ENCODE assay signal across 8 cellular contexts in the genomic region with DNA sequence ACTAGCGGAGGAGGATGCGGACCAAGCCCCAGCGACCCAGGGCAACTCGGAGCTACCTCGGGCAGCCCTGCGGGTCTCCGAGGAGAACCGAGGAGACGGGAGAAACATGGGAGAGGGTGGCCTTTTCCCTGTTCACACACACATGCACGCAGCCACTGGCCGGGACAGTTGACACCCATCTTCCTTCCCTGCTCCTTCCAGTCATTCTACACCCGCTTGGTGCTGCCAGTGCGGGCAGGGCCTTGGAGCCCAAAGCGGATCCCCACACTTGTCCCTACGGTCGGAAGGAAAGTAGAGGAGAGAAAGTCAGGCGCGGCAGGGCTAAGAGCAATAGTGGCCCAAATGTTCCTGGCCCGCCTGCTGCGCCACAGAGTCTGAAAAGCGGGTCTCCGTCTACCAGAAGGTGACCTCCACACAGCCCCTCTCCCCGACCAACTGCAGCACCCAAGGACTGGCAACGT. TPM values are rescaled to one million over a fixed set of nuclear protein-coding genes. Genes with fewer than 3 reads are reported as not detected.
A peak's percentile ranks its signal among the peaks of the same experiment; 100 is the strongest.
DNase-seq lines count a peak whose midpoint lies in the region; ATAC-seq and TF ChIP-seq lines count a peak whose summit lies in the region.

No MANE protein-coding gene starts in this region.

- H3K27me3 ChIP-seq in Peyer's patch = no peaks in the 10 kb centered on the region
- H3K27me3 ChIP-seq in ectodermal cell (ENCODE audit: control insufficient read depth, insufficient read depth, low read length, poor library complexity, severe bottlenecking) = peaks cover 22% of the 10 kb centered on the region

- H3K27ac ChIP-seq in Peyer's patch (peak overlapping the region; percentile 86 to 99 (median 96)), ectodermal cell (ENCODE audit: insufficient read depth, low read depth, low read length, poor library complexity, severe bottlenecking) (peak overlapping the region; percentile 84)

- no peaks in the 10 kb centered on the region for H3K36me3 ChIP-seq in Peyer's patch
- H3K36me3 ChIP-seq in ectodermal cell (ENCODE audit: control insufficient read depth, insufficient read depth, low read length) = no peaks in the 10 kb centered on the region

- peaks cover 0 to 22% (median 0%) of the 10 kb centered on the region in 4 donors for H3K4me1 ChIP-seq in Peyer's patch
- peaks cover 14% of the 10 kb centered on the region for H3K4me1 ChIP-seq in ectodermal cell (ENCODE audit: control insufficient read depth, insufficient read depth, low read length)

- H3K9me3 ChIP-seq in Peyer's patch (no peaks in the 10 kb centered on the region), ectodermal cell (ENCODE audit: control insufficient read depth, low read length) (no peaks in the 10 kb centered on the region)

- H3K4me3 ChIP-seq in Peyer's patch = peak overlapping the region; percentile 66 to 98 (median 94)
- peak overlapping the region; percentile 74 for H3K4me3 ChIP-seq in ectodermal cell (ENCODE audit: insufficient read depth, low read depth, low read length)

- 3 to 5% methylated on average over 23 to 24 of the region's 24 CpGs for WGBS in ectodermal cell, 2 experiments

- no peak for TF ChIP-seq POLR2A in Peyer's patch (IDR thresholded peaks at IDR 0.05)

- ATAC-seq in HG03565 (IDR thresholded peaks at IDR 0.05; ENCODE audit: unreplicated experiment) = no peak
- ATAC-seq in GM18519 (IDR thresholded peaks at IDR 0.05; ENCODE audit: low FRiP score, unreplicated experiment) = no peak
- no peak for ATAC-seq in HG03442 (IDR thresholded peaks at IDR 0.05; ENCODE audit: unreplicated experiment)

- peak; percentile 22 for DNase-seq in NCI-H1105 treated with DMSO at 0.1 percent for 48 hours (lab: John Stamatoyannopoulos, UW)
- no peak for DNase-seq in NCI-H1105 (lab: John Stamatoyannopoulos, UW)
- DNase-seq in Peyer's patch = no peak
- DNase-seq in mucosa of gallbladder (ENCODE audit: low spot score) = peak; percentile 20

- no peak for TF ChIP-seq CTCF in Peyer's patch (IDR thresholded peaks at IDR 0.05)

RNA-seq across cellular contexts. Expression of a gene that starts 1.1 kb away (rescaled TPM):
- 10 to 100 TPM; 19.0 to 39.6 (median 20.3) TPM for total RNA-seq in Peyer's patch
- 32.8 TPM for polyA plus RNA-seq in ectodermal cell (2013, experiment 1 of 4)
- polyA plus RNA-seq in ectodermal cell (2013, experiment 2 of 4) = 35.5 TPM
- polyA plus RNA-seq in ectodermal cell (2013, experiment 3 of 4) = 24.5 TPM
- polyA plus RNA-seq in ectodermal cell (2013, experiment 4 of 4) = 29.3 TPM
- total RNA-seq in mucosa of gallbladder = 24.6 TPM

Comparison
In these comparisons a context has a peak if more than half of its experiments do, and no peak if none do; other contexts are left out.
1. DNase-seq: peak in NCI-H1105 treated with DMSO at 0.1 percent for 48 hours (single experiment) and mucosa of gallbladder (single experiment); none in NCI-H1105 (single experiment) and Peyer's patch (0 of 3).